16 cellular contexts compared by ENCODE assay signal in genomic region chr16:81810361-81810760, GRCh38. TPM values are rescaled to one million over a fixed set of nuclear protein-coding genes. Genes with fewer than 3 reads are reported as not detected.
A peak's percentile ranks its signal among the peaks of the same experiment; 100 is the strongest.
DNase-seq lines count a peak whose midpoint lies in the region; ATAC-seq and TF ChIP-seq lines count a peak whose summit lies in the region.
"Had no signal": no experiment of that assay in that cellular context is flagged by ENCODE, and none has a peak within 500 bp of the region (broad histone marks: within the 10 kb centered on the region; RNA-seq: fewer than 3 reads in every experiment).

No MANE protein-coding gene starts in this region.

- DNase-seq in endothelial cell (ENCODE audit: low spot score) (no peak), Right ventricle myocardium inferior (ENCODE audit: missing footprints) (no peak), NCI-H226 (no peak), NCI-H1105 treated with DMSO at 0.1 percent for 48 hours (lab: John Stamatoyannopoulos, UW) (no peak)
- DNase-seq in activated effector memory CD4-positive, alpha-beta T cell treated with anti-CD3 and anti-CD28 coated beads, Interleukin-2, amount 50 U/mL, for 16 hours = no peak
- DNase-seq: activated CD4-positive, alpha-beta T cell treated with anti-CD3 and anti-CD28 coated beads, Interleukin-2, amount 50 U/mL, for 48 hours; activated gamma-delta T cell; NCI-H1436; NCI-H524 treated with DMSO at 0.1 percent for 48 hours; psoas muscle; stimulated activated CD4-positive, alpha-beta T cell treated with anti-CD3 and anti-CD28 coated beads, Interleukin-15, amount 100 ng/mL, for 24 hours had no signal

- no peak overlapping the region for H3K27ac Mint-ChIP-seq in endothelial cell (ENCODE audit: unreplicated experiment)

- peaks cover 14% of the 10 kb centered on the region for H3K4me1 Mint-ChIP-seq in endothelial cell (ENCODE audit: unreplicated experiment)

- H3K4me3 ChIP-seq in GM08714 (ENCODE audit: low read length) = peak overlapping the region; percentile 14; the same call in 1 of the 2 replicates
- H3K4me3 ChIP-seq: hepatocyte, K562, psoas muscle had no signal

- peak; percentile 25 for ATAC-seq in GM19467 (IDR thresholded peaks at IDR 0.05; ENCODE audit: unreplicated experiment)
- ATAC-seq in HG03575 (IDR thresholded peaks at IDR 0.05; ENCODE audit: extremely low read depth, insufficient number of reproducible peaks, low FRiP score, unreplicated experiment) = peak; percentile 10
- no peak for ATAC-seq in Right ventricle myocardium inferior
- ATAC-seq: K562, psoas muscle had no signal

- H3K4me3 Mint-ChIP-seq in endothelial cell (ENCODE audit: unreplicated experiment) = peak overlapping the region; percentile 33

- intact Hi-C loops in Right ventricle myocardium inferior (cut with DNase I) = no loop called here

- H3K27me3 Mint-ChIP-seq in endothelial cell (ENCODE audit: unreplicated experiment) = no peaks in the 10 kb centered on the region

- TF ChIP-seq CTCF in endothelial cell (IDR thresholded peaks at IDR 0.05; ENCODE audit: unreplicated experiment) = no peak

- H3K9me3 Mint-ChIP-seq in endothelial cell (ENCODE audit: unreplicated experiment) = no peaks in the 10 kb centered on the region

- H3K36me3 Mint-ChIP-seq in endothelial cell (ENCODE audit: low read depth, unreplicated experiment) = peaks cover 5% of the 10 kb centered on the region

RNA-seq across cellular contexts. Expression of gene PLCG2, which starts 31.3 kb away (rescaled TPM):
- total RNA-seq in endothelial cell (ENCODE audit: unreplicated experiment) (103 TPM), Right ventricle myocardium inferior (6.9 TPM)

Comparison
In these comparisons a context has a peak if more than half of its experiments do, and no peak if none do; other contexts are left out.
1. RNA of gene PLCG2, which starts 31.3 kb away (total RNA-seq): 103 TPM in endothelial cell (single experiment); 6.9 TPM in Right ventricle myocardium inferior (single experiment); every median in the first group is over 10 times any median in the second.